ENCODE assay signal across 8 cellular contexts in genomic region chr3:128725547-128725931, GRCh38. TPM values are rescaled to one million over a fixed set of nuclear protein-coding genes. Genes with fewer than 3 reads are reported as not detected.
A peak's percentile ranks its signal among the peaks of the same experiment; 100 is the strongest.
DNase-seq lines count a peak whose midpoint lies in the region; ATAC-seq and TF ChIP-seq lines count a peak whose summit lies in the region.

No MANE protein-coding gene starts in this region.

- no peak for DNase-seq in SK-N-SH
- DNase-seq in GOT3 (lab: John Stamatoyannopoulos, UW) = no peak
- no peak for DNase-seq in stimulated activated CD4-positive, alpha-beta T cell treated with anti-CD3 and anti-CD28 coated beads, Interleukin-1b, Interleukin-23, amount 100 ng/mL, for 48 hours
- DNase-seq in NCI-H526 treated with DMSO at 0.1 percent for 48 hours (lab: John Stamatoyannopoulos, UW) = no peak

- H3K27me3 Mint-ChIP-seq in activated T-helper 17 cell treated with anti-CD3 and anti-CD28 coated beads, Interleukin-2, amount 50 U/mL, for 72 hours = no peaks in the 10 kb centered on the region

- peak overlapping the region; percentile 7; the same call in 1 of the 2 replicates for H3K9ac ChIP-seq in SK-N-SH

- POLR2A ChIA-PET in SK-N-SH (lab: Yijun Ruan, JAX) = interaction anchor here (1.3 to 1.7 kb wide), 2 partner anchors 45 to 75 kb away, joined by 4 to 11 read pairs; partner anchors contain the start of gene RPN1

- H3K27ac ChIP-seq in SK-N-SH (ENCODE audit: low read depth in 2 of 2, low read length in 1 of 2) = peak overlapping the region; percentile 71 to 90; a peak in 3 of 4 replicates

- TF ChIP-seq RAD21 in SK-N-SH (IDR thresholded peaks at IDR 0.05; ENCODE audit: low read length) = no peak; the same call in 1 of the 2 replicates

- H3K36me3 ChIP-seq in SK-N-SH (replicated peaks in 1 of 2; ENCODE audit: control insufficient read depth in 1 of 2, insufficient read depth in 2 of 2, low read length in 1 of 2) = no peaks in the 10 kb centered on the region

- TF ChIP-seq EP300 in SK-N-SH (IDR thresholded peaks at IDR 0.05; ENCODE audit: borderline replicate concordance in 1 of 2, low read depth in 1 of 2, low read length in 1 of 2) = no peak

- 70% methylated on average over 5 of the region's 5 CpGs for WGBS in SK-N-SH (ENCODE audit: low lambda C conversion rate)

- H3K4me1 ChIP-seq in SK-N-SH (ENCODE audit: control insufficient read depth in 1 of 2, insufficient read depth in 2 of 2, low read depth in 1 of 2, low read length in 1 of 2) (peaks cover 5 to 9% of the 10 kb centered on the region in 2 experiments), mononuclear cell (ENCODE audit: insufficient read depth, low read length) (peaks cover 44% of the 10 kb centered on the region)

- H3K27me3 ChIP-seq in SK-N-SH (ENCODE audit: insufficient read depth) = no peaks in the 10 kb centered on the region
- no peaks in the 10 kb centered on the region for H3K27me3 ChIP-seq in mononuclear cell (ENCODE audit: insufficient read depth, low read length)

- peaks cover 26% of the 10 kb centered on the region for H3K4me1 Mint-ChIP-seq in activated T-helper 17 cell treated with anti-CD3 and anti-CD28 coated beads, Interleukin-2, amount 50 U/mL, for 72 hours

- H3K36me3 Mint-ChIP-seq in activated T-helper 17 cell treated with anti-CD3 and anti-CD28 coated beads, Interleukin-2, amount 50 U/mL, for 72 hours (ENCODE audit: low read depth) = peaks cover 46% of the 10 kb centered on the region

- H3K4me3 Mint-ChIP-seq in activated T-helper 17 cell treated with anti-CD3 and anti-CD28 coated beads, Interleukin-2, amount 50 U/mL, for 72 hours = peak overlapping the region; percentile 86

- peak overlapping the region in 1 of 2 experiments; percentile 97; a peak in 2 of 4 replicates for H3K4me3 ChIP-seq in SK-N-SH (ENCODE audit: low read depth in 2 of 2, low read length in 1 of 2)
- H3K4me3 ChIP-seq in mononuclear cell (ENCODE audit: low read length) = peak overlapping the region; percentile 97

- 0 out of 2 replicates have a peak overlapping the region, but pooled peaks have one; percentile 10 for H3K4me2 ChIP-seq in SK-N-SH

- no peak for TF ChIP-seq CTCF in SK-N-SH (IDR thresholded peaks at IDR 0.05)

- peaks cover 54% of the 10 kb centered on the region for H3K79me2 ChIP-seq in SK-N-SH (ENCODE audit: insufficient read depth)

- H3K9me2 ChIP-seq in SK-N-SH = no peaks in the 10 kb centered on the region

- peaks cover 8% of the 10 kb centered on the region for H3F3A ChIP-seq in SK-N-SH (replicated peaks; ENCODE audit: insufficient read depth)

- CTCF ChIA-PET in SK-N-SH (lab: Yijun Ruan, JAX) = interaction anchor here (0.5 to 4.1 kb wide), 7 partner anchors 12 to 70 kb away, joined by 3 to 32 read pairs (median 4); no protein-coding TSS in a partner anchor

- H3K9me3 Mint-ChIP-seq in activated T-helper 17 cell treated with anti-CD3 and anti-CD28 coated beads, Interleukin-2, amount 50 U/mL, for 72 hours = no peaks in the 10 kb centered on the region

- H3K9me3 ChIP-seq in SK-N-SH (no peaks in the 10 kb centered on the region), mononuclear cell (ENCODE audit: low read depth, low read length) (no peaks in the 10 kb centered on the region)

- peaks cover 43% of the 10 kb centered on the region for H4K20me1 ChIP-seq in SK-N-SH (ENCODE audit: insufficient read depth)

- H2AFZ ChIP-seq in SK-N-SH (ENCODE audit: low read depth) = peak overlapping the region; percentile 95

- H3K27ac Mint-ChIP-seq in activated T-helper 17 cell treated with anti-CD3 and anti-CD28 coated beads, Interleukin-2, amount 50 U/mL, for 72 hours = peak overlapping the region; percentile 95

- ATAC-seq in SK-N-SH treated with all-trans-retinoic acid at 6 μM for 48 hours (no peak), HG03045 (IDR thresholded peaks at IDR 0.05; ENCODE audit: unreplicated experiment) (peak; percentile 6)
- no peak for ATAC-seq in activated T-helper 17 cell treated with anti-CD3 and anti-CD28 coated beads, Interleukin-2, amount 50 U/mL, for 72 hours (replicated peaks)

TF ChIP-seq in SK-N-SH, 30 proteins besides CTCF, POLR2A, EP300 and RAD21 (continues in another document):
- TF ChIP-seq SIN3A (IDR thresholded peaks at IDR 0.05; ENCODE audit: borderline replicate concordance, low read depth, low read length) (no peak), NRF1 (IDR thresholded peaks at IDR 0.05; ENCODE audit: low read depth, low read length) (no peak), IRF3 (IDR thresholded peaks at IDR 0.05; ENCODE audit: low read depth, low read length) (no peak), FOXM1 (IDR thresholded peaks at IDR 0.05; ENCODE audit: low read depth) (no peak), MEF2A (IDR thresholded peaks at IDR 0.05; ENCODE audit: borderline replicate concordance, low read depth) (no peak)

TF ChIP-seq in SK-N-SH treated with all-trans-retinoic acid at 6 μM for 48 hours, 23 proteins besides CTCF, POLR2A, EP300 and RAD21:
- no peak for TF ChIP-seq ZC3H10 (CRISPR knock-in tag; IDR thresholded peaks at IDR 0.05)
- TF ChIP-seq TCF4 (CRISPR knock-in tag; IDR thresholded peaks at IDR 0.05; ENCODE audit: borderline replicate concordance) = no peak
- TF ChIP-seq TOX (CRISPR knock-in tag; IDR thresholded peaks at IDR 0.05; ENCODE audit: borderline replicate concordance) = no peak
- TF ChIP-seq OSR1 (CRISPR knock-in tag; IDR thresholded peaks at IDR 0.05) = no peak
- TF ChIP-seq ZNF565 (CRISPR knock-in tag; conservative IDR thresholded peaks at IDR 0.05; ENCODE audit: low read depth) = no peak
- no peak for TF ChIP-seq TSHZ2 (CRISPR knock-in tag; IDR thresholded peaks at IDR 0.05)

RNA-seq across cellular contexts. Expression of gene RAB7A, which starts 0.4 kb away (rescaled TPM):
- 271 and 329 TPM in 2 replicates for polyA plus RNA-seq in SK-N-SH (2012; rRNA removed)
- 329 and 346 TPM in 2 replicates for polyA plus RNA-seq in SK-N-SH (2012; cell fraction: cytosol; rRNA removed)
- polyA plus RNA-seq in SK-N-SH (2012; cell fraction: nucleus; rRNA removed) = 86.6 and 91.2 TPM in 2 replicates
- 100 to 1,000 TPM; 217 to 228 TPM for total RNA-seq in activated T-helper 17 cell treated with anti-CD3 and anti-CD28 coated beads, Interleukin-2, amount 50 U/mL, for 72 hours
- 62.0 TPM for total RNA-seq in mononuclear cell
